Comparison of ENCODE assay signal across 1 cellular context in the genomic region with DNA sequence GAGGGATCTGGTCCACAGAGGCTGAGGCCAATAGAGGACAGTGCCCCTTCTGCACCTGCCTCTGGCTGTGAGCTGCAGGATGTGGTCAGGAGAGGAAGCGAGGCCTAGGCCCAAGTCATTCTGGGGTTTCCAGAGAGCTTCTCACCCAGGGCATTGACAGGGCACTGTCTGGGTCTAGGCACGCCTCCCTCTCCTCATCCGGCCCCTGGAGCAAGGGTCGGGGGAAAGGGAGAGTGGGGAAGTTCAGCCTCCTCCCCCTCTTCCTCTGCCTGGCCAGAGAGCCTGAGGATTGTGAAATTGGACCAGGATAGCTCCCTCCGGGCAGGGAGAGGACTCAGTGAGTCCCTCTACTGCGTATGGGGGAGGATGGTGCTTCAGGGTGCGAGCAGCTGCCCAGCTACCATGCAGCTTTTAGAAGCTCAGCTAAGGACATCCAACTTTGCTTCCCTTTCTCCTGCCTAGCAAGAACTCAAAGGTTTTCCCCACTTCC.
TF ChIP-seq lines count a peak whose summit lies in the region.

No MANE protein-coding gene starts in this region.

TF ChIP-seq in GM12878, 131 proteins besides CTCF, POLR2A, EP300 and RAD21 (continued from another document and continues in another):
- TF ChIP-seq, protein P1, sequence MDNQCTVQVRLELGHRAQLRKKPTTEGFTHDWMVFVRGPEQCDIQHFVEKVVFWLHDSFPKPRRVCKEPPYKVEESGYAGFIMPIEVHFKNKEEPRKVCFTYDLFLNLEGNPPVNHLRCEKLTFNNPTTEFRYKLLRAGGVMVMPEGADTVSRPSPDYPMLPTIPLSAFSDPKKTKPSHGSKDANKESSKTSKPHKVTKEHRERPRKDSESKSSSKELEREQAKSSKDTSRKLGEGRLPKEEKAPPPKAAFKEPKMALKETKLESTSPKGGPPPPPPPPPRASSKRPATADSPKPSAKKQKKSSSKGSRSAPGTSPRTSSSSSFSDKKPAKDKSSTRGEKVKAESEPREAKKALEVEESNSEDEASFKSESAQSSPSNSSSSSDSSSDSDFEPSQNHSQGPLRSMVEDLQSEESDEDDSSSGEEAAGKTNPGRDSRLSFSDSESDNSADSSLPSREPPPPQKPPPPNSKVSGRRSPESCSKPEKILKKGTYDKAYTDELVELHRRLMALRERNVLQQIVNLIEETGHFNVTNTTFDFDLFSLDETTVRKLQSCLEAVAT (IDR thresholded peaks at IDR 0.05) = peak; percentile 91
- no peak for TF ChIP-seq NFXL1 (IDR thresholded peaks at IDR 0.05; ENCODE audit: borderline replicate concordance)
- no peak for TF ChIP-seq HDAC6 (IDR thresholded peaks at IDR 0.05; ENCODE audit: unreplicated experiment)
- TF ChIP-seq MTA2 (IDR thresholded peaks at IDR 0.05; ENCODE audit: low read depth) = peak; percentile 86
- peak; percentile 84 for TF ChIP-seq PAX5 (IDR thresholded peaks at IDR 0.05; ENCODE audit: borderline replicate concordance, low read depth, low read length)
- TF ChIP-seq SMAD1 (IDR thresholded peaks at IDR 0.05; ENCODE audit: low read depth, partially characterized antibody) = no peak
- no peak for TF ChIP-seq JUND (IDR thresholded peaks at IDR 0.05; ENCODE audit: low read depth, low read length)
- no peak for TF ChIP-seq FOXK2 (IDR thresholded peaks at IDR 0.05)
- TF ChIP-seq SMARCA5 (IDR thresholded peaks at IDR 0.05) = no peak; the same call in 1 of the 2 replicates
- TF ChIP-seq SREBF2 (IDR thresholded peaks at IDR 0.05; ENCODE audit: low read length) = no peak
- TF ChIP-seq IKZF2 (IDR thresholded peaks at IDR 0.05) = peak; percentile 96
- 0 out of 2 replicates have a peak, but pooled peaks have one; percentile 27 for TF ChIP-seq ZNF207 (IDR thresholded peaks at IDR 0.05; ENCODE audit: borderline replicate concordance)
- TF ChIP-seq, protein P2, sequence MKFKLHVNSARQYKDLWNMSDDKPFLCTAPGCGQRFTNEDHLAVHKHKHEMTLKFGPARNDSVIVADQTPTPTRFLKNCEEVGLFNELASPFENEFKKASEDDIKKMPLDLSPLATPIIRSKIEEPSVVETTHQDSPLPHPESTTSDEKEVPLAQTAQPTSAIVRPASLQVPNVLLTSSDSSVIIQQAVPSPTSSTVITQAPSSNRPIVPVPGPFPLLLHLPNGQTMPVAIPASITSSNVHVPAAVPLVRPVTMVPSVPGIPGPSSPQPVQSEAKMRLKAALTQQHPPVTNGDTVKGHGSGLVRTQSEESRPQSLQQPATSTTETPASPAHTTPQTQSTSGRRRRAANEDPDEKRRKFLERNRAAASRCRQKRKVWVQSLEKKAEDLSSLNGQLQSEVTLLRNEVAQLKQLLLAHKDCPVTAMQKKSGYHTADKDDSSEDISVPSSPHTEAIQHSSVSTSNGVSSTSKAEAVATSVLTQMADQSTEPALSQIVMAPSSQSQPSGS (IDR thresholded peaks at IDR 0.05; ENCODE audit: low read length) = no peak
- TF ChIP-seq, protein P3, sequence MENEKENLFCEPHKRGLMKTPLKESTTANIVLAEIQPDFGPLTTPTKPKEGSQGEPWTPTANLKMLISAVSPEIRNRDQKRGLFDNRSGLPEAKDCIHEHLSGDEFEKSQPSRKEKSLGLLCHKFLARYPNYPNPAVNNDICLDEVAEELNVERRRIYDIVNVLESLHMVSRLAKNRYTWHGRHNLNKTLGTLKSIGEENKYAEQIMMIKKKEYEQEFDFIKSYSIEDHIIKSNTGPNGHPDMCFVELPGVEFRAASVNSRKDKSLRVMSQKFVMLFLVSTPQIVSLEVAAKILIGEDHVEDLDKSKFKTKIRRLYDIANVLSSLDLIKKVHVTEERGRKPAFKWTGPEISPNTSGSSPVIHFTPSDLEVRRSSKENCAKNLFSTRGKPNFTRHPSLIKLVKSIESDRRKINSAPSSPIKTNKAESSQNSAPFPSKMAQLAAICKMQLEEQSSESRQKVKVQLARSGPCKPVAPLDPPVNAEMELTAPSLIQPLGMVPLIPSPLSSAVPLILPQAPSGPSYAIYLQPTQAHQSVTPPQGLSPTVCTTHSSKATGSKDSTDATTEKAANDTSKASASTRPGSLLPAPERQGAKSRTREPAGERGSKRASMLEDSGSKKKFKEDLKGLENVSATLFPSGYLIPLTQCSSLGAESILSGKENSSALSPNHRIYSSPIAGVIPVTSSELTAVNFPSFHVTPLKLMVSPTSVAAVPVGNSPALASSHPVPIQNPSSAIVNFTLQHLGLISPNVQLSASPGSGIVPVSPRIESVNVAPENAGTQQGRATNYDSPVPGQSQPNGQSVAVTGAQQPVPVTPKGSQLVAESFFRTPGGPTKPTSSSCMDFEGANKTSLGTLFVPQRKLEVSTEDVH (IDR thresholded peaks at IDR 0.05; ENCODE audit: low read depth, partially characterized antibody) = no peak
- no peak for TF ChIP-seq NR2C1 (IDR thresholded peaks at IDR 0.05)
- TF ChIP-seq, protein P4, sequence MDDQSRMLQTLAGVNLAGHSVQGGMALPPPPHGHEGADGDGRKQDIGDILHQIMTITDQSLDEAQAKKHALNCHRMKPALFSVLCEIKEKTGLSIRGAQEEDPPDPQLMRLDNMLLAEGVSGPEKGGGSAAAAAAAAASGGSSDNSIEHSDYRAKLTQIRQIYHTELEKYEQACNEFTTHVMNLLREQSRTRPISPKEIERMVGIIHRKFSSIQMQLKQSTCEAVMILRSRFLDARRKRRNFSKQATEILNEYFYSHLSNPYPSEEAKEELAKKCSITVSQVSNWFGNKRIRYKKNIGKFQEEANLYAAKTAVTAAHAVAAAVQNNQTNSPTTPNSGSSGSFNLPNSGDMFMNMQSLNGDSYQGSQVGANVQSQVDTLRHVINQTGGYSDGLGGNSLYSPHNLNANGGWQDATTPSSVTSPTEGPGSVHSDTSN (IDR thresholded peaks at IDR 0.05; ENCODE audit: insufficient replicate concordance, low read depth, low read length) = no peak
- peak; percentile 79; the same call in 1 of the 2 replicates for TF ChIP-seq IRF4 (IDR thresholded peaks at IDR 0.05; ENCODE audit: low read depth, low read length)
- no peak for TF ChIP-seq TARDBP (IDR thresholded peaks at IDR 0.05; ENCODE audit: borderline replicate concordance)
- TF ChIP-seq, protein P5, sequence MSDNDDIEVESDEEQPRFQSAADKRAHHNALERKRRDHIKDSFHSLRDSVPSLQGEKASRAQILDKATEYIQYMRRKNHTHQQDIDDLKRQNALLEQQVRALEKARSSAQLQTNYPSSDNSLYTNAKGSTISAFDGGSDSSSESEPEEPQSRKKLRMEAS (IDR thresholded peaks at IDR 0.05; ENCODE audit: low read depth, low read length) = no peak
- TF ChIP-seq BMI1 (IDR thresholded peaks at IDR 0.05; ENCODE audit: borderline replicate concordance) = no peak
- TF ChIP-seq ASH2L (IDR thresholded peaks at IDR 0.05; ENCODE audit: borderline replicate concordance, low read depth) = no peak
- peak; percentile 75 to 93; a peak in 3 of 4 replicates for TF ChIP-seq BHLHE40 (IDR thresholded peaks at IDR 0.05; ENCODE audit: borderline replicate concordance in 1 of 2, low read depth in 2 of 2, low read length in 1 of 2)
- 0 out of 2 replicates have a peak, but pooled peaks have one; percentile 40 for TF ChIP-seq MEF2A (IDR thresholded peaks at IDR 0.05; ENCODE audit: insufficient read depth, low read depth, low read length)
- TF ChIP-seq GABPA (IDR thresholded peaks at IDR 0.05; ENCODE audit: low read depth) = no peak
- no peak for TF ChIP-seq EZH2 (IDR thresholded peaks at IDR 0.05; ENCODE audit: borderline replicate concordance, control insufficient read depth, low read depth, low read length)
- no peak for TF ChIP-seq SMC3 (IDR thresholded peaks at IDR 0.05; ENCODE audit: borderline replicate concordance, low read length)
- TF ChIP-seq, protein P6, sequence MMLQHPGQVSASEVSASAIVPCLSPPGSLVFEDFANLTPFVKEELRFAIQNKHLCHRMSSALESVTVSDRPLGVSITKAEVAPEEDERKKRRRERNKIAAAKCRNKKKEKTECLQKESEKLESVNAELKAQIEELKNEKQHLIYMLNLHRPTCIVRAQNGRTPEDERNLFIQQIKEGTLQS (IDR thresholded peaks at IDR 0.05; ENCODE audit: borderline replicate concordance, extremely low read depth, low read depth, low read length) = no peak
- peak; percentile 84; the same call in 1 of the 2 replicates for TF ChIP-seq BCL11A (IDR thresholded peaks at IDR 0.05; ENCODE audit: low read depth, low read length)
- TF ChIP-seq RBBP5 (conservative IDR thresholded peaks at IDR 0.05) = no peak
- TF ChIP-seq POLR2AphosphoS5 (IDR thresholded peaks at IDR 0.05; ENCODE audit: low read length) = peak; percentile 84
- TF ChIP-seq, protein P7, sequence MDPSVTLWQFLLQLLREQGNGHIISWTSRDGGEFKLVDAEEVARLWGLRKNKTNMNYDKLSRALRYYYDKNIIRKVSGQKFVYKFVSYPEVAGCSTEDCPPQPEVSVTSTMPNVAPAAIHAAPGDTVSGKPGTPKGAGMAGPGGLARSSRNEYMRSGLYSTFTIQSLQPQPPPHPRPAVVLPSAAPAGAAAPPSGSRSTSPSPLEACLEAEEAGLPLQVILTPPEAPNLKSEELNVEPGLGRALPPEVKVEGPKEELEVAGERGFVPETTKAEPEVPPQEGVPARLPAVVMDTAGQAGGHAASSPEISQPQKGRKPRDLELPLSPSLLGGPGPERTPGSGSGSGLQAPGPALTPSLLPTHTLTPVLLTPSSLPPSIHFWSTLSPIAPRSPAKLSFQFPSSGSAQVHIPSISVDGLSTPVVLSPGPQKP (IDR thresholded peaks at IDR 0.05; ENCODE audit: low read depth, low read length) = no peak
- no peak for TF ChIP-seq STAT3 (IDR thresholded peaks at IDR 0.05; ENCODE audit: low read depth, low read length)
- TF ChIP-seq TBL1XR1 (IDR thresholded peaks at IDR 0.05; ENCODE audit: low read depth, low read length) = no peak; the same call in 1 of the 2 replicates
- no peak for TF ChIP-seq CBX3 (IDR thresholded peaks at IDR 0.05; ENCODE audit: borderline replicate concordance, low read depth)
- no peak for TF ChIP-seq RAD51 (IDR thresholded peaks at IDR 0.05)
- TF ChIP-seq GATAD2B (conservative IDR thresholded peaks at IDR 0.05; ENCODE audit: low read depth) = peak; percentile 95
- TF ChIP-seq ZNF274 (IDR thresholded peaks at IDR 0.05; ENCODE audit: insufficient read depth, insufficient read length) = no peak
- TF ChIP-seq CBFB (IDR thresholded peaks at IDR 0.05; ENCODE audit: low read depth) = peak; percentile 93
- TF ChIP-seq, protein P8, sequence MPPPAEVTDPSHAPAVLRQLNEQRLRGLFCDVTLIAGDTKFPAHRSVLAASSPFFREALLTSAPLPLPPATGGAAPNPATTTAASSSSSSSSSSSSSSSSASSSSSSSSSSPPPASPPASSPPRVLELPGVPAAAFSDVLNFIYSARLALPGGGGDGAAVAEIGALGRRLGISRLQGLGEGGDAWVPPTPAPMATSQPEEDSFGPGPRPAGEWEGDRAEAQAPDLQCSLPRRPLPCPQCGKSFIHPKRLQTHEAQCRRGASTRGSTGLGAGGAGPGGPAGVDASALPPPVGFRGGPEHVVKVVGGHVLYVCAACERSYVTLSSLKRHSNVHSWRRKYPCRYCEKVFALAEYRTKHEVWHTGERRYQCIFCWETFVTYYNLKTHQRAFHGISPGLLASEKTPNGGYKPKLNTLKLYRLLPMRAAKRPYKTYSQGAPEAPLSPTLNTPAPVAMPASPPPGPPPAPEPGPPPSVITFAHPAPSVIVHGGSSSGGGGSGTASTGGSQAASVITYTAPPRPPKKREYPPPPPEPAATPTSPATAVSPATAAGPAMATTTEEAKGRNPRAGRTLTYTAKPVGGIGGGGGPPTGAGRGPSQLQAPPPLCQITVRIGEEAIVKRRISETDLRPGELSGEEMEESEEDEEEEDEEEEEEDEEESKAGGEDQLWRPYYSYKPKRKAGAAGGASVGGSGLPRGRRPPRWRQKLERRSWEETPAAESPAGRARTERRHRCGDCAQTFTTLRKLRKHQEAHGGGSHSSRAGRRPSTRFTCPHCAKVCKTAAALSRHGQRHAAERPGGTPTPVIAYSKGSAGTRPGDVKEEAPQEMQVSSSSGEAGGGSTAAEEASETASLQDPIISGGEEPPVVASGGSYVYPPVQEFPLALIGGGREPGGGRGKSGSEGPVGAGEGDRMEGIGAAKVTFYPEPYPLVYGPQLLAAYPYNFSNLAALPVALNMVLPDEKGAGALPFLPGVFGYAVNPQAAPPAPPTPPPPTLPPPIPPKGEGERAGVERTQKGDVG (CRISPR knock-in tag; IDR thresholded peaks at IDR 0.05) = no peak
- peak; percentile 66 for TF ChIP-seq MEF2B (IDR thresholded peaks at IDR 0.05; ENCODE audit: partially characterized antibody, poor library complexity, severe bottlenecking)
- no peak for TF ChIP-seq JUNB (IDR thresholded peaks at IDR 0.05)
- peak; percentile 86; the same call in 1 of the 2 replicates for TF ChIP-seq BACH1 (IDR thresholded peaks at IDR 0.05; ENCODE audit: borderline replicate concordance)
- TF ChIP-seq ZSCAN29 (IDR thresholded peaks at IDR 0.05) = 0 out of 2 replicates have a peak, but pooled peaks have one; percentile 38
- peak; percentile 87 for TF ChIP-seq NR2F1 (conservative IDR thresholded peaks at IDR 0.05)
- TF ChIP-seq FOXM1 (IDR thresholded peaks at IDR 0.05; ENCODE audit: low read depth, low read length) = peak; percentile 63; the same call in 1 of the 2 replicates
- TF ChIP-seq CHD2 (IDR thresholded peaks at IDR 0.05; ENCODE audit: borderline replicate concordance, low read depth, low read length) = peak; percentile 70; the same call in 1 of the 2 replicates
- no peak for TF ChIP-seq CEBPB (IDR thresholded peaks at IDR 0.05; ENCODE audit: borderline replicate concordance in 1 of 2, low read depth in 2 of 2, low read length in 2 of 2)
- peak; percentile 55; the same call in 1 of the 2 replicates for TF ChIP-seq ATF7 (IDR thresholded peaks at IDR 0.05; ENCODE audit: low read depth)
- TF ChIP-seq TAF1 (IDR thresholded peaks at IDR 0.05; ENCODE audit: borderline replicate concordance, low read depth, low read length) = no peak
- no peak; the same call in 1 of the 2 replicates for TF ChIP-seq ZNF384 (IDR thresholded peaks at IDR 0.05; ENCODE audit: borderline replicate concordance, low read depth, low read length)
- TF ChIP-seq, protein P9, sequence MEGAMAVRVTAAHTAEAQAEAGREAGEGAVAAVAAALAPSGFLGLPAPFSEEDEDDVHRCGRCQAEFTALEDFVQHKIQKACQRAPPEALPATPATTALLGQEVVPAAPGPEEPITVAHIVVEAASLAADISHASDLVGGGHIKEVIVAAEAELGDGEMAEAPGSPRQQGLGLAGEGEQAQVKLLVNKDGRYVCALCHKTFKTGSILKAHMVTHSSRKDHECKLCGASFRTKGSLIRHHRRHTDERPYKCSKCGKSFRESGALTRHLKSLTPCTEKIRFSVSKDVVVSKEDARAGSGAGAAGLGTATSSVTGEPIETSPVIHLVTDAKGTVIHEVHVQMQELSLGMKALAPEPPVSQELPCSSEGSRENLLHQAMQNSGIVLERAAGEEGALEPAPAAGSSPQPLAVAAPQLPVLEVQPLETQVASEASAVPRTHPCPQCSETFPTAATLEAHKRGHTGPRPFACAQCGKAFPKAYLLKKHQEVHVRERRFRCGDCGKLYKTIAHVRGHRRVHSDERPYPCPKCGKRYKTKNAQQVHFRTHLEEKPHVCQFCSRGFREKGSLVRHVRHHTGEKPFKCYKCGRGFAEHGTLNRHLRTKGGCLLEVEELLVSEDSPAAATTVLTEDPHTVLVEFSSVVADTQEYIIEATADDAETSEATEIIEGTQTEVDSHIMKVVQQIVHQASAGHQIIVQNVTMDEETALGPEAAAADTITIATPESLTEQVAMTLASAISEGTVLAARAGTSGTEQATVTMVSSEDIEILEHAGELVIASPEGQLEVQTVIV (IDR thresholded peaks at IDR 0.05; ENCODE audit: borderline replicate concordance, partially characterized antibody) = no peak
- TF ChIP-seq HCFC1 (IDR thresholded peaks at IDR 0.05; ENCODE audit: low read length) = no peak
